In genomic region chr16:29594269-29594925, GRCh38 we compare ENCODE assay signal across 8 cellular contexts.
DNase-seq lines count a peak whose midpoint lies in the region; ATAC-seq and TF ChIP-seq lines count a peak whose summit lies in the region.
"Not testable (repeated sequence)": the region's sequence is repeated elsewhere in the genome, so short reads cannot be mapped to it uniquely, and the experiment has no call there.

No MANE protein-coding gene starts in this region.

- H3K36me3 ChIP-seq in CD8-positive, alpha-beta memory T cell (ENCODE audit: insufficient read depth, low read length); OCI-LY3 (replicated peaks; ENCODE audit: low read depth, low read length); mesendoderm (ENCODE audit: control insufficient read depth, insufficient read depth, low read length): not testable (repeated sequence)

- peak overlapping the region; percentile 51 for H3K18ac ChIP-seq in mesendoderm (ENCODE audit: low read length)

- H3K4me2 ChIP-seq in OCI-LY3 (ENCODE audit: low read length); mesendoderm (ENCODE audit: low read length): not testable (repeated sequence)

- not testable (repeated sequence) for H2AFZ ChIP-seq in OCI-LY3 (ENCODE audit: low read depth, low read length)

- H3K27ac Mint-ChIP-seq in CD8-positive, alpha-beta memory T cell = peak overlapping the region; percentile 81 to 97 (median 90)

- not testable (repeated sequence) for H3K79me1 ChIP-seq in mesendoderm (ENCODE audit: low read length)

- not testable (repeated sequence) for H3K27me3 Mint-ChIP-seq in CD8-positive, alpha-beta memory T cell; activated T-cell treated with anti-CD3 and anti-CD28 coated beads, Interleukin-2, amount 50 U/mL, for 4 hours (ENCODE audit: low read depth)

- peaks cover 13% of the 10 kb centered on the region for H3K4me1 ChIP-seq in CD8-positive, alpha-beta memory T cell (ENCODE audit: insufficient read depth, low read length)
- H3K4me1 ChIP-seq in OCI-LY3 (ENCODE audit: low read length); mesendoderm (ENCODE audit: control insufficient read depth, low read depth, low read length): not testable (repeated sequence)

- H4K20me1 ChIP-seq in OCI-LY3 (ENCODE audit: insufficient read depth, low read length) = peaks cover 22% of the 10 kb centered on the region

- H2AK5ac ChIP-seq in mesendoderm (ENCODE audit: low read length) = not testable (repeated sequence)

- not testable (repeated sequence) for TF ChIP-seq CTCF in OCI-LY3 (IDR thresholded peaks at IDR 0.05; ENCODE audit: low read depth, low read length); epithelial cell of proximal tubule (conservative IDR thresholded peaks at IDR 0.05; ENCODE audit: low read depth, low read length)

- not testable (repeated sequence) for H3K27me3 ChIP-seq in CD8-positive, alpha-beta memory T cell (ENCODE audit: insufficient read depth, low read length, poor library complexity, severe bottlenecking); OCI-LY3 (ENCODE audit: low read depth, low read length); mesendoderm (ENCODE audit: insufficient read depth, low read length, poor library complexity)

- not testable (repeated sequence) for H3K4ac ChIP-seq in mesendoderm (ENCODE audit: low read depth, low read length)

- H4K8ac ChIP-seq in mesendoderm (ENCODE audit: low read depth, low read length) = not testable (repeated sequence)

- not testable (repeated sequence) for H3K9me3 Mint-ChIP-seq in CD8-positive, alpha-beta memory T cell; activated T-cell treated with anti-CD3 and anti-CD28 coated beads, Interleukin-2, amount 50 U/mL, for 4 hours

- peak overlapping the region; percentile 62; the same call in 1 of the 2 replicates for H3K9ac ChIP-seq in OCI-LY3 (ENCODE audit: low read length)
- peak overlapping the region; percentile 64 for H3K9ac ChIP-seq in mesendoderm (ENCODE audit: low read length)

- H3K27ac ChIP-seq in CD8-positive, alpha-beta memory T cell (ENCODE audit: low read depth, low read length); mesendoderm (ENCODE audit: low read depth, low read length): not testable (repeated sequence)
- peak overlapping the region; percentile 72 for H3K27ac ChIP-seq in OCI-LY3 (ENCODE audit: low read length)

- peaks cover 73% of the 10 kb centered on the region for H3K79me2 ChIP-seq in OCI-LY3 (ENCODE audit: low read length)
- peaks cover 19% of the 10 kb centered on the region for H3K79me2 ChIP-seq in mesendoderm (ENCODE audit: control insufficient read depth, insufficient read depth, low read length)

- H3K4me3 Mint-ChIP-seq in CD8-positive, alpha-beta memory T cell = peak overlapping the region; percentile 80 to 98 (median 91)
- peak overlapping the region; percentile 86 for H3K4me3 Mint-ChIP-seq in activated T-cell treated with anti-CD3 and anti-CD28 coated beads, Interleukin-2, amount 50 U/mL, for 4 hours

- peak; percentile 37 to 79 (median 46) for DNase-seq in CD8-positive, alpha-beta memory T cell
- not testable (repeated sequence) for DNase-seq in activated T-cell treated with anti-CD3 and anti-CD28 coated beads, Interleukin-2, amount 50 U/mL, for 4 hours; epithelial cell of proximal tubule (ENCODE audit: low read depth)
- DNase-seq in mesendoderm = peak; percentile 83
- peak; percentile 30 to 37 (median 33) for DNase-seq in stimulated activated CD4-positive, alpha-beta T cell treated with anti-CD3 and anti-CD28 coated beads, TNF-alpha, amount 100 ng/mL, for 4 hours (ENCODE audit: low read depth in 3 of 3)

- not testable (repeated sequence) for H2BK5ac ChIP-seq in mesendoderm (ENCODE audit: low read length)

- peak; percentile 42 for ATAC-seq in GM21515 (IDR thresholded peaks at IDR 0.05; ENCODE audit: unreplicated experiment)
- ATAC-seq in HG03439 (IDR thresholded peaks at IDR 0.05; ENCODE audit: unreplicated experiment) = peak; percentile 38
- peak; percentile 74 to 77 for ATAC-seq in activated T-cell treated with anti-CD3 and anti-CD28 coated beads, Interleukin-2, amount 50 U/mL, for 4 hours

- no CpG with 5 or more reads among the region's 38 CpGs for WGBS in mesendoderm (ENCODE audit: extremely low coverage, insufficient coverage, low lambda C conversion rate)

- H2BK15ac ChIP-seq in mesendoderm (replicated peaks; ENCODE audit: low read depth) = not testable (repeated sequence)

- H3K4me3 ChIP-seq in CD8-positive, alpha-beta memory T cell (ENCODE audit: low read length) = not testable (repeated sequence)
- peak overlapping the region; percentile 84 for H3K4me3 ChIP-seq in OCI-LY3 (ENCODE audit: low read length)
- peak overlapping the region; percentile 68 for H3K4me3 ChIP-seq in epithelial cell of proximal tubule (ENCODE audit: low read depth, low read length)
- peak overlapping the region; percentile 38 for H3K4me3 ChIP-seq in mesendoderm (ENCODE audit: low read length)

- peaks cover 19 to 41% (median 27%) of the 10 kb centered on the region in 3 donors for H3K4me1 Mint-ChIP-seq in CD8-positive, alpha-beta memory T cell
- H3K4me1 Mint-ChIP-seq in activated T-cell treated with anti-CD3 and anti-CD28 coated beads, Interleukin-2, amount 50 U/mL, for 4 hours (ENCODE audit: low read depth) = peaks cover 31% of the 10 kb centered on the region

- H3K9me3 ChIP-seq in CD8-positive, alpha-beta memory T cell (ENCODE audit: low read length); OCI-LY3 (ENCODE audit: insufficient read depth, low read length): not testable (repeated sequence)

- CTCF ChIA-PET in CD8-positive, alpha-beta memory T cell (lab: Charles Lee) = not testable (repeated sequence)

- H3K36me3 Mint-ChIP-seq in CD8-positive, alpha-beta memory T cell; activated T-cell treated with anti-CD3 and anti-CD28 coated beads, Interleukin-2, amount 50 U/mL, for 4 hours (ENCODE audit: insufficient read depth): not testable (repeated sequence)

- not testable (repeated sequence) for H2BK120ac ChIP-seq in mesendoderm (ENCODE audit: low read depth, low read length)

- H3K23ac ChIP-seq in mesendoderm (ENCODE audit: low read length) = not testable (repeated sequence)

- POLR2A ChIA-PET in CD8-positive, alpha-beta memory T cell (lab: Charles Lee) = interaction anchor here (0.5 to 1.0 kb wide), 4 partner anchors 18 to 1523 kb away, joined by 3 to 11 read pairs (median 6); no protein-coding TSS in a partner anchor

- peak overlapping the region; percentile 74 for H3K56ac ChIP-seq in mesendoderm (ENCODE audit: low read length)

- H4K5ac ChIP-seq in mesendoderm (ENCODE audit: low read length) = not testable (repeated sequence)
